8 cellular contexts compared by ENCODE assay signal in the genomic region with DNA sequence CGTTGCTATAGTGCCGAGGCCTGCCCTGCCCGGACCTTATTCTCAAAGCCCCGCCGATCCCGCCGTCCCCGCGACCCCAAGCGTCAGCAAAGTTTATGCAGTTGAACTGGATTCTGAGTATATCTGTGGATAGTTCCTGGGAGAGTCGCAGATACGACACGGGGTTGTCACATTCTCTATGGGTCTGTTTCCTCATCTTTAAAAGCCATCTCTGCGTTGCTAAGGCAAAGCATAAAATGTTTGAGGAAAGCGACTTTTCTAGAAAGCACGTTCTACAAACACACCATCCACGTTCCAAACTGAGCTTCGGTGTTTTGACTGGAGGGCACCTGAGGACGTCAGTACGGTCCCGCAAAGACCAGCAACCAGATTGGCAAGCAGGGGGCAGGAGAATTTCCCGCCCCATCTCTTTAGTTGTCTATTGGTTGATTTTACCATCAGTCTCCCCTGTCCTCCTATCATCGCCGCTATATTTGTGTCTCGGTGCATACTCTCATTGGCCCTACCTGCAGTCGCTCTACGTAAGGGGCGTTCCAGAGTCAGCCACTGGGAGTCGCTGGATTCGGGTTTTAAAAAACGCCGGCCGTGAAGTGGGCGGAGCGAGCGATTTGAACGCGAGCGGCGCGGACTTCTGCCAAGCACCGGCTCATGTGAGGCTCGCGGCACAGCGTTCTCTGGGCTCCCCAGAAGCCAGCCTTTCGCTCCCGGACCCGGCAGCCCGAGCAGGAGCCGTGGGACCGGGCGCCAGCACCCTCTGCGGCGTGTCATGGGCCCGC. TPM values are rescaled to one million over a fixed set of nuclear protein-coding genes. Genes with fewer than 3 reads are reported as not detected.
DNase-seq lines count a peak whose midpoint lies in the region; ATAC-seq, FAIRE-seq and TF ChIP-seq lines count a peak whose summit lies in the region.

CENPA (plus strand) TSS at position 626 of the 776 bp plus-strand sequence; CDS start at position 767, 141 bp downstream.

- CTCF ChIA-PET in HepG2 (lab: Yijun Ruan, JAX; ENCODE audit: low intra/inter-chr PET ratio, low total read pairs): interaction anchor here (1.3 kb wide), 1 partner anchor 21 kb away, joined by 3 read pairs; the partner anchor contains the start of gene SLC35F6

- ATAC-seq in GM19395 (IDR thresholded peaks at IDR 0.05; ENCODE audit: unreplicated experiment) (peak; percentile 99), HG03565 (IDR thresholded peaks at IDR 0.05; ENCODE audit: unreplicated experiment) (peak; percentile 96), HepG2 (peak; percentile 99)

- H3K27me3 ChIP-seq in HepG2 (ENCODE audit: control insufficient read depth in 1 of 2, insufficient read depth in 2 of 2, low read length in 2 of 2): no peaks in the 10 kb centered on the region; a peak in 1 of 5 replicates

- peak; percentile 63 for TF ChIP-seq RAD21 in HepG2 (CRISPR knock-in tag; IDR thresholded peaks at IDR 0.05)

- peak within 1 kb of the TSS; percentile 45 to 88 (median 83) for H3K27ac Mint-ChIP-seq in CD14-positive monocyte

- no peaks in the 10 kb centered on the region for H3K9me3 ChIP-seq in HepG2 (ENCODE audit: low read length)

- H3K36me3 ChIP-seq in HepG2 (replicated peaks in 1 of 2; ENCODE audit: control insufficient read depth in 1 of 2, insufficient read depth in 2 of 2, low read length in 2 of 2): peaks cover 1 to 11% of the 10 kb centered on the region in 2 experiments; a peak in 2 of 5 replicates

- peak in 1 of 2 experiments; percentile 6; a peak in 1 of 4 replicates for TF ChIP-seq EP300 in HepG2 (IDR thresholded peaks at IDR 0.05; ENCODE audit: low read depth in 2 of 2, low read length in 2 of 2)
- TF ChIP-seq EP300 in HepG2 (CRISPR knock-in tag; IDR thresholded peaks at IDR 0.05; ENCODE audit: borderline replicate concordance): peak; percentile 50; the same call in 1 of the 2 replicates

- intact Hi-C loops in CD14-positive monocyte (cut with micrococcal nuclease) (loop anchor here in 1 of 2 donors (2.0 to 10.0 kb wide), 2 partner anchors 17 to 911 kb away; partner anchors contain the start of gene ASXL2), HepG2 (cut with micrococcal nuclease; ENCODE audit: unreplicated experiment) (loop anchor here (1.0 to 5.0 kb wide), 3 partner anchors 13 to 543 kb away; partner anchors contain the start of genes HADHA and HADHB)

- POLR2A ChIA-PET in HepG2 (lab: Yijun Ruan, JAX): interaction anchor here (0.7 to 1.9 kb wide), 5 partner anchors 9 to 27 kb away, joined by 3 to 7 read pairs (median 3); partner anchors contain the start of gene SLC35F6

- peak within 1 kb of the TSS; percentile 84 for H3K4me2 ChIP-seq in HepG2 (ENCODE audit: low read depth, low read length)

- peak within 1 kb of the TSS; percentile 79 for H2AFZ ChIP-seq in HepG2 (ENCODE audit: low read length)

- peaks cover 50% of the 10 kb centered on the region for H3K4me1 Mint-ChIP-seq in CD14-positive monocyte

- peak within 1 kb of the TSS; percentile 60 for H3K27ac ChIP-seq in HepG2 (ENCODE audit: extremely low read length, insufficient read depth, low read length)

- no peaks in the 10 kb centered on the region for H4K20me1 ChIP-seq in HepG2 (ENCODE audit: insufficient read depth, low read length)

- H3K79me2 ChIP-seq in HepG2 (ENCODE audit: insufficient read depth, low read length): peaks cover 42% of the 10 kb centered on the region

- H3K4me3 ChIP-seq in HepG2 (replicated peaks in 1 of 3; ENCODE audit: insufficient read depth in 1 of 3, low read depth in 2 of 3, low read length in 3 of 3): peak within 1 kb of the TSS; percentile 91 to 92 (median 91)

- peak within 1 kb of the TSS; percentile 84 for H3K9ac ChIP-seq in HepG2 (ENCODE audit: insufficient read depth, low read depth, low read length)

- DNase-seq in CD14-positive monocyte (ENCODE audit: low spot score) (peak; percentile 96), NCI-H774 (lab: John Stamatoyannopoulos, UW) (peak; percentile 98), dermis microvascular lymphatic vessel endothelial cell (ENCODE audit: low read depth in 2 of 2) (peak; percentile 99 to 100), HepG2 (ENCODE audit: low spot score) (peak; percentile 100)
- peak; percentile 94 for DNase-seq in activated CD4-positive, alpha-beta T cell treated with anti-CD3 and anti-CD28 coated beads, Interleukin-2, amount 50 U/mL, for 4 hours
- peak; percentile 94 for DNase-seq in stimulated activated CD4-positive, alpha-beta T cell treated with anti-CD3 and anti-CD28 coated beads, Interleukin-4, amount 100 ng/mL, for 1 hour

- TF ChIP-seq POLR2A in HepG2 (IDR thresholded peaks at IDR 0.05; ENCODE audit: insufficient read depth in 1 of 2, low read depth in 2 of 2, low read length in 2 of 2): peak; percentile 68 to 70

- H3K36me3 Mint-ChIP-seq in CD14-positive monocyte: peaks cover 8 to 9% of the 10 kb centered on the region in 2 donors

- peak within 1 kb of the TSS; percentile 76 to 85 for H3K4me3 Mint-ChIP-seq in CD14-positive monocyte

- peaks cover 0 to 2% (median 0%) of the 10 kb centered on the region in 3 donors for H3K27me3 Mint-ChIP-seq in CD14-positive monocyte (ENCODE audit: low read depth in 3 of 3)

- BruUV-seq in HepG2 (replicated peaks; lab: Mats Ljungman, UMichigan): no TSS peak

- peaks cover 51% of the 10 kb centered on the region for H3K4me1 ChIP-seq in HepG2 (ENCODE audit: insufficient read depth, low read length)

- peak; percentile 99 for FAIRE-seq in HepG2 (lab: Jason Lieb, UNC)

- in situ Hi-C loops in HepG2 (cut with HindIII; ENCODE audit: extremely low pct_ligation_motif_present, low pct_unique_long_range_greater_than_20kb): no loop called here

- TF ChIP-seq CTCF in CD14-positive monocyte (IDR thresholded peaks at IDR 0.05): no peak
- TF ChIP-seq CTCF in HepG2 (CRISPR knock-in tag; IDR thresholded peaks at IDR 0.05): peak; percentile 26

- 4% methylated on average over 44 of the region's 55 CpGs for WGBS in HepG2 (ENCODE audit: low lambda C conversion rate)

- peaks cover 0 to 7% (median 2%) of the 10 kb centered on the region in 7 donors for H3K9me3 Mint-ChIP-seq in CD14-positive monocyte

TF ChIP-seq in HepG2, 621 proteins besides CTCF, POLR2A, EP300 and RAD21 (continues in another document):
- peak; percentile 99 for TF ChIP-seq KLF6 (CRISPR knock-in tag; IDR thresholded peaks at IDR 0.05)
- TF ChIP-seq ZNF101 (CRISPR knock-in tag; IDR thresholded peaks at IDR 0.05; ENCODE audit: borderline replicate concordance, low read depth): 0 out of 2 replicates have a peak, but pooled peaks have one; percentile 90
- TF ChIP-seq SMAD3 (CRISPR knock-in tag; IDR thresholded peaks at IDR 0.05): peak; percentile 91
- peak; percentile 95 for TF ChIP-seq ZNF883 (CRISPR knock-in tag; IDR thresholded peaks at IDR 0.05; ENCODE audit: not compliant biosample characterization)
- TF ChIP-seq, protein P1, sequence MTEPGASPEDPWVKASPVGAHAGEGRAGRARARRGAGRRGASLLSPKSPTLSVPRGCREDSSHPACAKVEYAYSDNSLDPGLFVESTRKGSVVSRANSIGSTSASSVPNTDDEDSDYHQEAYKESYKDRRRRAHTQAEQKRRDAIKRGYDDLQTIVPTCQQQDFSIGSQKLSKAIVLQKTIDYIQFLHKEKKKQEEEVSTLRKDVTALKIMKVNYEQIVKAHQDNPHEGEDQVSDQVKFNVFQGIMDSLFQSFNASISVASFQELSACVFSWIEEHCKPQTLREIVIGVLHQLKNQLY (CRISPR knock-in tag; IDR thresholded peaks at IDR 0.05): peak; percentile 79; the same call in 1 of the 2 replicates
- peak; percentile 87 for TF ChIP-seq MED13 (CRISPR knock-in tag; IDR thresholded peaks at IDR 0.05)
- TF ChIP-seq CREBL2 (CRISPR knock-in tag; IDR thresholded peaks at IDR 0.05; ENCODE audit: borderline replicate concordance): 0 out of 2 replicates have a peak, but pooled peaks have one; percentile 25
- peak; percentile 91; the same call in 1 of the 2 replicates for TF ChIP-seq ARID2 (CRISPR knock-in tag; IDR thresholded peaks at IDR 0.05; ENCODE audit: borderline replicate concordance)
- peak; percentile 44; the same call in 1 of the 2 replicates for TF ChIP-seq ELF1 (CRISPR knock-in tag; IDR thresholded peaks at IDR 0.05)
- no peak for TF ChIP-seq CENPX (CRISPR knock-in tag; IDR thresholded peaks at IDR 0.05)
- peak; percentile 73 for TF ChIP-seq TCF7 (IDR thresholded peaks at IDR 0.05; ENCODE audit: low read depth)
- no peak for TF ChIP-seq ZNF549 (CRISPR knock-in tag; IDR thresholded peaks at IDR 0.05)

RNA-seq across cellular contexts. Expression of gene CENPA, which starts in this region (rescaled TPM):
- polyA plus RNA-seq in CD14-positive monocyte (not detected), HepG2 (2011; rRNA removed) (19.6 and 28.5 TPM in 2 replicates)
- total RNA-seq in dermis microvascular lymphatic vessel endothelial cell (5.2 and 17.1 TPM in 2 replicates), HepG2 (2016; rRNA removed; fragmentation: Illumina TruSeq; extraction: Trizol) (38.5 and 45.8 TPM in 2 replicates)
- total RNA-seq in HepG2 (2016; cell fraction: cytosol; rRNA removed; fragmentation: Illumina TruSeq; extraction: Trizol; ENCODE audit: low read depth): 27.1 and 37.2 TPM in 2 replicates
- 39.2 and 39.7 TPM in 2 replicates for total RNA-seq in HepG2 (2016; cell fraction: insoluble cytoplasmic fraction; rRNA removed; fragmentation: Illumina TruSeq; extraction: Trizol)
- 50.6 and 55.2 TPM in 2 replicates for total RNA-seq in HepG2 (2016; cell fraction: membrane; rRNA removed; fragmentation: Illumina TruSeq; extraction: Trizol)
- total RNA-seq in HepG2 (2016; cell fraction: nucleus; rRNA removed; fragmentation: Illumina TruSeq; extraction: Trizol): 16.6 and 16.9 TPM in 2 replicates
- 18.7 and 25.1 TPM in 2 replicates for polyA plus RNA-seq in HepG2 (2011; cell fraction: cytosol; rRNA removed)
- polyA plus RNA-seq in HepG2 (2011; cell fraction: nucleus; rRNA removed): 8.8 and 11.8 TPM in 2 replicates
- polyA plus RNA-seq in HepG2 (2012): 10.6 and 18.8 TPM in 2 replicates
- polyA plus RNA-seq in HepG2 (2016; cell fraction: cytosol; fragmentation: Illumina TruSeq; extraction: Trizol; ENCODE audit: low read depth): 28.0 and 40.7 TPM in 2 replicates
- 52.5 and 56.7 TPM in 2 replicates for polyA plus RNA-seq in HepG2 (2016; cell fraction: insoluble cytoplasmic fraction; fragmentation: Illumina TruSeq; extraction: Trizol; ENCODE audit: low read depth)
- 39.4 and 51.0 TPM in 2 replicates for polyA plus RNA-seq in HepG2 (2016; cell fraction: membrane; fragmentation: Illumina TruSeq; extraction: Trizol; ENCODE audit: low read depth)
- polyA plus RNA-seq in HepG2 (2016; cell fraction: nucleus; fragmentation: Illumina TruSeq; extraction: Trizol; ENCODE audit: insufficient read depth, low read depth): 36.5 and 39.2 TPM in 2 replicates
- 18.6 and 61.4 TPM in 2 replicates for polyA minus RNA-seq in HepG2 (2011; rRNA and poly(A)+ RNA removed; ENCODE audit: low replicate concordance)
- 6.7 and 8.0 TPM in 2 replicates for polyA minus RNA-seq in HepG2 (2011; cell fraction: cytosol; rRNA and poly(A)+ RNA removed)
- 9.1 and 11.3 TPM in 2 replicates for polyA minus RNA-seq in HepG2 (2011; cell fraction: nucleus; rRNA and poly(A)+ RNA removed)

Comparison
In these comparisons a context has a peak if more than half of its experiments do, and no peak if none do; other contexts are left out.
1. Peak in every context shown above with its lines: DNase-seq, ATAC-seq, H3K4me3 ChIP-seq and H3K27ac ChIP-seq.
2. RNA of gene CENPA (polyA plus RNA-seq): 8.8 to 56.7 TPM in HepG2; not detected in CD14-positive monocyte; every median in the first group is over 4 times any median in the second.
3. Peak in DNase-seq in CD14-positive monocyte; RNA of the gene not detected or under 1 TPM.